2 cellular contexts compared by ENCODE assay signal in the genomic region with DNA sequence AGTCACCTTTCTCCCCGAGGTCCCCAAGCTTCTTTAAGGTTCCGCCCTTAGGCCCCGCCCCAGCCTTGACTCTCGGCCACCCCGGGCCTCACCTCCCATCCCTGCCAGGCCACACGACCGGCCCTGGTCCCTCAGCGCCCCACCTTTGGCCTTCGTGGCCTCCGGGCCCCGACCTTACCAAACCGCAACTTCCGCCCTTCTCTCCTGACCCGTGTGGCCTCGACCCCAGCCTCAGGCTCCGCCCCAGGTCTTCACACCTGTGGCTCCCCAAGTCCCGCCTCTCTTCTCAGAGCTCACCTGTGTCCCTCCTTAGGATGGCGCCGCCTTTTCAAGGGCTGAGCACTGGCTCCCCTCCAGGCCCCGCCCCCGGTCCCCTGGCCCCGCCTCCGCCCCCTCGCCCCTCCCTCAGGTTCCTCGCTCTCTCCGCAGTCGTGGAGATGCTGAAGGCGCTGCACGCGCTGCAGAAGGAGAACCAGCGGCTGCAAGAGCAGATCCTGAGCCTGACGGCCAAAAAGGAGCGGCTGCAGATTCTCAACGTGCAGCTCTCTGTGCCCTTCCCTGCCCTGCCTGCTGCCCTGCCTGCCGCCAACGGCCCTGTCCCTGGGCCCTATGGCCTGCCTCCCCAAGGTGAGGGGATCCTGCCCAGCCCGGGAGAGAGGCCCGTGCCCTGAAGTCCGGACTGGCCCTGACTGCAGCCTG.
TF ChIP-seq lines count a peak whose summit lies in the region.

No MANE protein-coding gene starts in this region.

TF ChIP-seq in SK-N-SH, 30 proteins besides CTCF, POLR2A, EP300 and RAD21:
- TF ChIP-seq ELF1 (IDR thresholded peaks at IDR 0.05), result no peak
- TF ChIP-seq MEF2A (IDR thresholded peaks at IDR 0.05; ENCODE audit: borderline replicate concordance, low read depth), result no peak
- TF ChIP-seq, protein P1, sequence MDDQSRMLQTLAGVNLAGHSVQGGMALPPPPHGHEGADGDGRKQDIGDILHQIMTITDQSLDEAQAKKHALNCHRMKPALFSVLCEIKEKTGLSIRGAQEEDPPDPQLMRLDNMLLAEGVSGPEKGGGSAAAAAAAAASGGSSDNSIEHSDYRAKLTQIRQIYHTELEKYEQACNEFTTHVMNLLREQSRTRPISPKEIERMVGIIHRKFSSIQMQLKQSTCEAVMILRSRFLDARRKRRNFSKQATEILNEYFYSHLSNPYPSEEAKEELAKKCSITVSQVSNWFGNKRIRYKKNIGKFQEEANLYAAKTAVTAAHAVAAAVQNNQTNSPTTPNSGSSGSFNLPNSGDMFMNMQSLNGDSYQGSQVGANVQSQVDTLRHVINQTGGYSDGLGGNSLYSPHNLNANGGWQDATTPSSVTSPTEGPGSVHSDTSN (IDR thresholded peaks at IDR 0.05), result no peak
- TF ChIP-seq MXI1 (IDR thresholded peaks at IDR 0.05; ENCODE audit: low read depth, low read length), result no peak
- TF ChIP-seq FOXM1 (IDR thresholded peaks at IDR 0.05; ENCODE audit: low read depth), result no peak
- TF ChIP-seq JUND (IDR thresholded peaks at IDR 0.05), result no peak
- TF ChIP-seq TCF12 (IDR thresholded peaks at IDR 0.05), result no peak
- TF ChIP-seq EZH2phosphoT487 (IDR thresholded peaks at IDR 0.05; ENCODE audit: borderline replicate concordance, low read depth), result no peak
- no peak for TF ChIP-seq ZBTB33 (IDR thresholded peaks at IDR 0.05; ENCODE audit: borderline replicate concordance, low read depth)
- TF ChIP-seq, protein P2, sequence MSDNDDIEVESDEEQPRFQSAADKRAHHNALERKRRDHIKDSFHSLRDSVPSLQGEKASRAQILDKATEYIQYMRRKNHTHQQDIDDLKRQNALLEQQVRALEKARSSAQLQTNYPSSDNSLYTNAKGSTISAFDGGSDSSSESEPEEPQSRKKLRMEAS (IDR thresholded peaks at IDR 0.05; ENCODE audit: low read depth), result no peak
- no peak for TF ChIP-seq RCOR1 (IDR thresholded peaks at IDR 0.05; ENCODE audit: low read length)
- TF ChIP-seq YY1 (IDR thresholded peaks at IDR 0.05; ENCODE audit: low read depth), result no peak
- no peak for TF ChIP-seq RFX5 (IDR thresholded peaks at IDR 0.05; ENCODE audit: low read length)
- TF ChIP-seq CHD2 (IDR thresholded peaks at IDR 0.05; ENCODE audit: low read length, partially characterized antibody), result no peak
- TF ChIP-seq, protein P3, sequence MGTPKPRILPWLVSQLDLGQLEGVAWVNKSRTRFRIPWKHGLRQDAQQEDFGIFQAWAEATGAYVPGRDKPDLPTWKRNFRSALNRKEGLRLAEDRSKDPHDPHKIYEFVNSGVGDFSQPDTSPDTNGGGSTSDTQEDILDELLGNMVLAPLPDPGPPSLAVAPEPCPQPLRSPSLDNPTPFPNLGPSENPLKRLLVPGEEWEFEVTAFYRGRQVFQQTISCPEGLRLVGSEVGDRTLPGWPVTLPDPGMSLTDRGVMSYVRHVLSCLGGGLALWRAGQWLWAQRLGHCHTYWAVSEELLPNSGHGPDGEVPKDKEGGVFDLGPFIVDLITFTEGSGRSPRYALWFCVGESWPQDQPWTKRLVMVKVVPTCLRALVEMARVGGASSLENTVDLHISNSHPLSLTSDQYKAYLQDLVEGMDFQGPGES (IDR thresholded peaks at IDR 0.05; ENCODE audit: low read depth, low read length), result no peak
- TF ChIP-seq NFIC (IDR thresholded peaks at IDR 0.05; ENCODE audit: borderline replicate concordance), result no peak
- TF ChIP-seq TAF1 (IDR thresholded peaks at IDR 0.05; ENCODE audit: borderline replicate concordance, low read depth, low read length), result no peak
- TF ChIP-seq REST (IDR thresholded peaks at IDR 0.05; ENCODE audit: low read depth, low read length), result no peak

TF ChIP-seq in SK-N-SH treated with all-trans-retinoic acid at 6 μM for 48 hours, 23 proteins besides CTCF, POLR2A, EP300 and RAD21:
- TF ChIP-seq ZNF70 (CRISPR knock-in tag; IDR thresholded peaks at IDR 0.05) (no peak), OSR1 (CRISPR knock-in tag; IDR thresholded peaks at IDR 0.05) (no peak), PATZ1 (CRISPR knock-in tag; IDR thresholded peaks at IDR 0.05; ENCODE audit: borderline replicate concordance) (no peak), TSHZ2 (CRISPR knock-in tag; IDR thresholded peaks at IDR 0.05) (no peak), ESRRG (CRISPR knock-in tag; IDR thresholded peaks at IDR 0.05) (no peak), GLIS3 (CRISPR knock-in tag; IDR thresholded peaks at IDR 0.05) (no peak), TCF4 (CRISPR knock-in tag; IDR thresholded peaks at IDR 0.05; ENCODE audit: borderline replicate concordance) (no peak), ZFP30 (CRISPR knock-in tag; IDR thresholded peaks at IDR 0.05) (no peak), ZNF565 (CRISPR knock-in tag; conservative IDR thresholded peaks at IDR 0.05; ENCODE audit: low read depth) (no peak), POU6F1 (CRISPR knock-in tag; IDR thresholded peaks at IDR 0.05; ENCODE audit: borderline replicate concordance, low read depth) (no peak), SNAI2 (CRISPR knock-in tag; IDR thresholded peaks at IDR 0.05) (no peak), ARNTL (CRISPR knock-in tag; IDR thresholded peaks at IDR 0.05; ENCODE audit: borderline replicate concordance, low read depth) (no peak), ZNF8 (CRISPR knock-in tag; IDR thresholded peaks at IDR 0.05) (no peak), ZC3H10 (CRISPR knock-in tag; IDR thresholded peaks at IDR 0.05) (no peak), RARB (CRISPR knock-in tag; IDR thresholded peaks at IDR 0.05) (no peak), ISL1 (CRISPR knock-in tag; IDR thresholded peaks at IDR 0.05) (no peak), PPARA (CRISPR knock-in tag; IDR thresholded peaks at IDR 0.05; ENCODE audit: borderline replicate concordance) (no peak)
- TF ChIP-seq, protein P4, sequence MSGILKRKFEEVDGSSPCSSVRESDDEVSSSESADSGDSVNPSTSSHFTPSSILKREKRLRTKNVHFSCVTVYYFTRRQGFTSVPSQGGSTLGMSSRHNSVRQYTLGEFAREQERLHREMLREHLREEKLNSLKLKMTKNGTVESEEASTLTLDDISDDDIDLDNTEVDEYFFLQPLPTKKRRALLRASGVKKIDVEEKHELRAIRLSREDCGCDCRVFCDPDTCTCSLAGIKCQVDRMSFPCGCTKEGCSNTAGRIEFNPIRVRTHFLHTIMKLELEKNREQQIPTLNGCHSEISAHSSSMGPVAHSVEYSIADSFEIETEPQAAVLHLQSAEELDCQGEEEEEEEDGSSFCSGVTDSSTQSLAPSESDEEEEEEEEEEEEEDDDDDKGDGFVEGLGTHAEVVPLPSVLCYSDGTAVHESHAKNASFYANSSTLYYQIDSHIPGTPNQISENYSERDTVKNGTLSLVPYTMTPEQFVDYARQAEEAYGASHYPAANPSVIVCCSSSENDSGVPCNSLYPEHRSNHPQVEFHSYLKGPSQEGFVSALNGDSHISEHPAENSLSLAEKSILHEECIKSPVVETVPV (CRISPR knock-in tag; IDR thresholded peaks at IDR 0.05), result no peak
